Comparison of ENCODE assay signal across 22 cellular contexts in the genomic region with DNA sequence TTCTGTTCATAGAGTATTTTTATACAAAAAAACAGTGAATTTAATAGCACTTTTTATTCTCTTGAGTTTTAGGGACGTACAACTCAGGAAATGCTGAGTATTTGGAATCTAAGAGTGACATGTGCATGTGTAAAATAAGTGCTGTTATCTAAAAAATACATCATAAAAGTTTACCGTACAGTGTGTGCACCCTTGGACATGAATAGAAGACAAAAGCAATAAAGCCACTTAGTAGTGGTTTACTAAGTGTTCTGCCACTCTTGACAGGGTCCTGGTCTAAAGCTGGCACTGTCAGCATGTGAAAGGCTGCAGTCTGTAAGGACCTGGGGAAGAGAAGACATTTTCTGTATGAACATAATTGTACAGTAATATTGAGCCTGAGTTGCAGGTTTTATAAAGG. TPM values are rescaled to one million over a fixed set of nuclear protein-coding genes. Genes with fewer than 3 reads are reported as not detected.
DNase-seq lines count a peak whose midpoint lies in the region; ATAC-seq and TF ChIP-seq lines count a peak whose summit lies in the region.
"Had no signal": no experiment of that assay in that cellular context is flagged by ENCODE, and none has a peak within 500 bp of the region (broad histone marks: within the 10 kb centered on the region; RNA-seq: fewer than 3 reads in every experiment).

No MANE protein-coding gene starts in this region.

- TF ChIP-seq POLR2A in IMR-90 (IDR thresholded peaks at IDR 0.05; ENCODE audit: low read depth, low read length): no peak
- no peak for TF ChIP-seq POLR2A in gastrocnemius medialis (IDR thresholded peaks at IDR 0.05)

- no peak overlapping the region for H2BK120ac ChIP-seq in IMR-90 (ENCODE audit: low read depth, low read length)

- H3K4me1 ChIP-seq in HEK293 (ENCODE audit: control insufficient read depth, insufficient read depth, low read length): peaks cover 21% of the 10 kb centered on the region
- peaks cover 25% of the 10 kb centered on the region for H3K4me1 ChIP-seq in IMR-90 (ENCODE audit: control insufficient read depth, insufficient read depth, low read length)
- peaks cover 93 to 98% of the 10 kb centered on the region in 2 donors for H3K4me1 ChIP-seq in gastrocnemius medialis

- H3K27me3 ChIP-seq in IMR-90 (ENCODE audit: control insufficient read depth, insufficient read depth, low read length) (no peaks in the 10 kb centered on the region), gastrocnemius medialis (no peaks in the 10 kb centered on the region)
- H3K27me3 ChIP-seq: BLaER1 treated with 17β-estradiol and CSF1 and Interleukin-3, amounts not matched to agents 10 nM and 100 nM; SJSA1 had no signal

- no peak overlapping the region for H2BK5ac ChIP-seq in IMR-90 (ENCODE audit: low read depth, low read length, poor library complexity, severe bottlenecking)

- ATAC-seq in IMR-90 (ENCODE audit: low read depth): no peak
- ATAC-seq in left colon: peak; percentile 38
- ATAC-seq in gastrocnemius medialis: no peak
- ATAC-seq: CD8-positive, alpha-beta T cell; HCT116; K562 had no signal

- H4K8ac ChIP-seq in IMR-90 (ENCODE audit: low read depth in 2 of 2, low read length in 2 of 2): peak overlapping the region in 1 of 2 experiments; percentile 53; a peak in 1 of 4 replicates

- H2BK20ac ChIP-seq in IMR-90 (ENCODE audit: low read depth, low read length): no peak overlapping the region

- peaks cover 8 to 70% of the 10 kb centered on the region in 2 experiments; a peak in 3 of 4 replicates for H3K79me1 ChIP-seq in IMR-90 (ENCODE audit: low read depth in 1 of 2, low read length in 2 of 2)

- H3K4me3 ChIP-seq in HEK293 (ENCODE audit: low read depth, low read length) (no peak overlapping the region), IMR-90 (ENCODE audit: insufficient read depth, low read depth, low read length) (no peak overlapping the region), gastrocnemius medialis (no peak overlapping the region)
- H3K4me3 ChIP-seq: BLaER1 treated with 17β-estradiol and CSF1 and Interleukin-3, amounts not matched to agents 10 nM and 100 nM; K562; SJSA1 had no signal

- no peak overlapping the region for H2BK15ac ChIP-seq in IMR-90 (ENCODE audit: low read depth, low read length)

- H2AK9ac ChIP-seq in IMR-90 (replicated peaks; ENCODE audit: low read depth, low read length, poor library complexity): no peak overlapping the region

- no peak for DNase-seq in IMR-90
- no peak for DNase-seq in left colon
- no peak for DNase-seq in gastrocnemius medialis
- no peak for DNase-seq in COR-L47 (lab: John Stamatoyannopoulos, UW)
- DNase-seq in stimulated activated CD4-positive, alpha-beta T cell treated with anti-CD3 and anti-CD28 coated beads, Interleukin-2, amount 100 ng/mL, for 48 hours: no peak
- no peak for DNase-seq in NCI-H774 (lab: John Stamatoyannopoulos, UW)
- DNase-seq: ACHN; Calu3; CD8-positive, alpha-beta T cell; DMS153; GOT3; NCI-H1092; NCI-H1436; NCI-H187 treated with DMSO at 0.1 percent for 48 hours; NCI-H2171; NCI-H524 treated with DMSO at 0.1 percent for 48 hours; OCI-M1 had no signal

- H3K9me3 ChIP-seq in HEK293 (ENCODE audit: control insufficient read depth, insufficient read depth, low read depth, low read length): no peaks in the 10 kb centered on the region
- H3K9me3 ChIP-seq in IMR-90 (ENCODE audit: control insufficient read depth, insufficient read depth, low read length): no peaks in the 10 kb centered on the region
- H3K9me3 ChIP-seq in gastrocnemius medialis: no peaks in the 10 kb centered on the region
- H3K9me3 ChIP-seq: SJSA1 had no signal

- CTCF ChIA-PET in HEK293 (lab: Yijun Ruan, JAX) (interaction anchor here (0.6 kb wide), 1 partner anchor 894 kb away, joined by 3 read pairs; no protein-coding TSS in a partner anchor), IMR-90 (lab: Yijun Ruan, JAX) (no interaction called here)

- H2AFZ ChIP-seq in IMR-90 (replicated peaks; ENCODE audit: low read length, poor library complexity): no peak overlapping the region

- H3K4me2 ChIP-seq in IMR-90 (ENCODE audit: low read depth, low read length): no peak overlapping the region

- TF ChIP-seq RAD21 in IMR-90 (IDR thresholded peaks at IDR 0.05; ENCODE audit: low read length): no peak

- no peak overlapping the region for H3K56ac ChIP-seq in IMR-90 (ENCODE audit: extremely low read depth, insufficient read depth, low read length)

- H4K91ac ChIP-seq in IMR-90 (ENCODE audit: insufficient read depth, low read depth, low read length): no peak overlapping the region

- H3K27ac ChIP-seq in HEK293 (ENCODE audit: extremely low read depth, low read depth, low read length): no peak overlapping the region
- no peak overlapping the region for H3K27ac ChIP-seq in IMR-90 (ENCODE audit: insufficient read depth, low read length)
- H3K27ac ChIP-seq in gastrocnemius medialis: peak overlapping the region in 3 of 4 donors; percentile 32 to 62 (median 56)
- H3K27ac ChIP-seq: SJSA1 had no signal

- TF ChIP-seq CTCF in HEK293 (tag by site-specific recombination; IDR thresholded peaks at IDR 0.05) (no peak), IMR-90 (conservative IDR thresholded peaks at IDR 0.05; ENCODE audit: low read depth, low read length) (no peak), gastrocnemius medialis (IDR thresholded peaks at IDR 0.05 in 4 of 5, conservative IDR thresholded peaks at IDR 0.05 in 1 of 5) (no peak)

- intact Hi-C loops in IMR-90 (cut with micrococcal nuclease): loop anchor here (2.0 kb wide), 1 partner anchor 15 kb away; no protein-coding TSS in a partner anchor
- intact Hi-C loops in left colon (cut with DNase I, micrococcal nuclease): no loop called here
- intact Hi-C loops in gastrocnemius medialis (cut with DNase I; ENCODE audit: low total_unique reads): no loop called here

- H3K23ac ChIP-seq in IMR-90 (ENCODE audit: low read depth, low read length): 0 out of 2 replicates have a peak overlapping the region, but pooled peaks have one; percentile 27

- no CpG with 5 or more reads among the region's 2 CpGs for WGBS in IMR-90 (ENCODE audit: extremely low coverage in 2 of 2, insufficient read length in 1 of 2), 2 experiments

- H2AK5ac ChIP-seq in IMR-90 (ENCODE audit: low read depth, low read length): no peak overlapping the region

- H3K18ac ChIP-seq in IMR-90 (ENCODE audit: low read depth, low read length): no peak overlapping the region

- BruUV-seq in IMR-90 (replicated peaks; lab: Mats Ljungman, UMichigan): no TSS peak

- H3K14ac ChIP-seq in IMR-90 (replicated peaks; ENCODE audit: low read depth, low read length): no peak overlapping the region

- H3K36me3 ChIP-seq in HEK293 (ENCODE audit: control insufficient read depth in 2 of 2, insufficient read depth in 1 of 2, low read length in 2 of 2): no peaks in the 10 kb centered on the region
- H3K36me3 ChIP-seq in IMR-90 (ENCODE audit: control insufficient read depth, insufficient read depth, low read length): no peaks in the 10 kb centered on the region
- H3K36me3 ChIP-seq in gastrocnemius medialis: no peaks in the 10 kb centered on the region
- H3K36me3 ChIP-seq: SJSA1 had no signal

- H4K5ac ChIP-seq in IMR-90 (ENCODE audit: low read depth, low read length): no peak overlapping the region

- no peak overlapping the region for H3K9ac ChIP-seq in IMR-90 (ENCODE audit: low read depth, low read length)
- H3K9ac ChIP-seq: BLaER1 treated with 17β-estradiol and CSF1 and Interleukin-3, amounts not matched to agents 10 nM and 100 nM had no signal

- H3K9me1 ChIP-seq in IMR-90 (ENCODE audit: insufficient read depth, low read length): peaks cover 25% of the 10 kb centered on the region

- in situ Hi-C loops in IMR-90 (cut with MboI; ENCODE audit: low sequenced_read_pairs) (no loop called here), gastrocnemius medialis (cut with MboI; ENCODE audit: low sequenced_read_pairs in 4 of 4) (no loop called here)

- dilution Hi-C loops in IMR-90 (cut with HindIII; ENCODE audit: low sequenced_read_pairs, unreplicated experiment): no loop called here

- H3K4ac ChIP-seq in IMR-90 (ENCODE audit: low read depth, low read length): no peak overlapping the region

- H4K20me1 ChIP-seq in IMR-90 (ENCODE audit: insufficient read depth, low read length): peaks cover 82% of the 10 kb centered on the region

- POLR2A ChIA-PET in HEK293 (lab: Yijun Ruan, JAX) (no interaction called here), IMR-90 (lab: Charles Lee; ENCODE audit: unreplicated experiment) (no interaction called here)

TF ChIP-seq in HEK293, 187 proteins besides CTCF, POLR2A, EP300 and RAD21 (continues in another document):
- TF ChIP-seq, protein P1, sequence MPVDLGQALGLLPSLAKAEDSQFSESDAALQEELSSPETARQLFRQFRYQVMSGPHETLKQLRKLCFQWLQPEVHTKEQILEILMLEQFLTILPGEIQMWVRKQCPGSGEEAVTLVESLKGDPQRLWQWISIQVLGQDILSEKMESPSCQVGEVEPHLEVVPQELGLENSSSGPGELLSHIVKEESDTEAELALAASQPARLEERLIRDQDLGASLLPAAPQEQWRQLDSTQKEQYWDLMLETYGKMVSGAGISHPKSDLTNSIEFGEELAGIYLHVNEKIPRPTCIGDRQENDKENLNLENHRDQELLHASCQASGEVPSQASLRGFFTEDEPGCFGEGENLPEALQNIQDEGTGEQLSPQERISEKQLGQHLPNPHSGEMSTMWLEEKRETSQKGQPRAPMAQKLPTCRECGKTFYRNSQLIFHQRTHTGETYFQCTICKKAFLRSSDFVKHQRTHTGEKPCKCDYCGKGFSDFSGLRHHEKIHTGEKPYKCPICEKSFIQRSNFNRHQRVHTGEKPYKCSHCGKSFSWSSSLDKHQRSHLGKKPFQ (tag by site-specific recombination; IDR thresholded peaks at IDR 0.05): 0 out of 2 replicates have a peak, but pooled peaks have one; percentile 41
- TF ChIP-seq ZNF707 (tag by site-specific recombination; IDR thresholded peaks at IDR 0.05): no peak

TF ChIP-seq in IMR-90, 13 proteins besides CTCF, POLR2A, EP300 and RAD21 (continues in another document):
- TF ChIP-seq BHLHE40 (IDR thresholded peaks at IDR 0.05; ENCODE audit: low read depth, low read length): no peak
- no peak for TF ChIP-seq CHD1 (IDR thresholded peaks at IDR 0.05; ENCODE audit: low read depth, low read length)
- no peak for TF ChIP-seq RCOR1 (IDR thresholded peaks at IDR 0.05; ENCODE audit: insufficient replicate concordance, low read length)
- no peak for TF ChIP-seq NFE2L2 (IDR thresholded peaks at IDR 0.05; ENCODE audit: low read depth, low read length)
- TF ChIP-seq FOS (IDR thresholded peaks at IDR 0.05; ENCODE audit: low read depth, low read length): no peak
- TF ChIP-seq RFX5 (IDR thresholded peaks at IDR 0.05; ENCODE audit: low read depth, low read length): no peak

RNA-seq across cellular contexts. Expression of a gene that starts 51.0 kb away (rescaled TPM):
- total RNA-seq in IMR-90 (2012; rRNA removed): 361 and 394 TPM in 2 replicates
- polyA plus RNA-seq in IMR-90 (2012; rRNA removed): 223 and 249 TPM in 2 replicates
- polyA plus RNA-seq in IMR-90 (2012; cell fraction: cytosol; rRNA removed): 90.5 and 125 TPM in 2 replicates
- polyA plus RNA-seq in IMR-90 (2012; cell fraction: nucleus; rRNA removed; ENCODE audit: low replicate concordance): 105 and 251 TPM in 2 replicates
- total RNA-seq in left colon: 10 to 100 TPM; 32.3 to 54.8 TPM
- 100 to 1,000 TPM in 3 of 4 donors, 10 to 100 TPM in 1; 96.1 to 161 (median 135) TPM for total RNA-seq in gastrocnemius medialis

Comparison
In these comparisons a context has a peak if more than half of its experiments do, and no peak if none do; other contexts are left out.
1. H3K27ac ChIP-seq: peak in gastrocnemius medialis (3 of 4); none in HEK293 (single experiment) and IMR-90 (single experiment).